In the genomic region with DNA sequence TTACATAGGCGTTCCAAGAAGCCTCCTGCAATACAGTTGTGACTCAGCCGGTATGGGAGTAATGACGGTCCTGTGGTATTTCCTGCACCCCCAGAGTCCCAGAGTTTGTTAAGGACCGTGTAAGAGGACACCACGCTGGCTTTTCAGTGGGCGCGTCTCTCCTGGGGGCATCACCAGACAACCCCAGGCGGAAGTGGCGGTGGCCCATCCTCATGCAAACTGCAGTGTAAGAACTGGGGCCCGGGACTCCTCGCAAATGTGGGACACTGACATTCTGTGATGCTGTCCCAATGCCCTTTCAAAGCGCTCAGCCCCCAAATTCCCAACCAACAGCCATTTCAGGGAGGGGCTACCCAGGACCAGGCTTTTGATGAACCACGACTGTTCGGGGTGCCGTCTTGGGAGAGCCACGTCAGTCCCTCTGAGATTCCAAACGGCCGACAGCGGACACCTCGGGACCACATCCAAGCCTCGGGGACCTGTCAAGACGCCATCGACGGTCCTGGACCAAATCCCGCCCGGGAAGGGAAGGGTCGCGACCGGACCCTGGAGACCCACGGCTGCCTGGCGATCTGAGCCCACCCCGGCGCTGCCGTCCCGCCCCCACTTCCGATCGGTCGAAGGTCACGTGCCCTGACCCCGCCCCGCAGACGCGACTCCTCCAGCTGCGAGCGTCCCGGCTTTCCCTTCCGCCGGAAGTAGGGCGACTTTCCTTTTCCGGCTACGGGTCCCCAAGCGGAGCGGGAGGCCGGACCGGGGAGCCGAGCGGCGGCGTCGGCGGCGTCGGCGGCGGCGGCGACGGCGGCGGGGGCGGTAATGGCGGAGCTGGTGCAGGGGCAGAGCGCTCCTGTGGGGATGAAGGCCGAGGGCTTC, we compare ENCODE assay signal across 8 cellular contexts. TPM values are rescaled to one million over a fixed set of nuclear protein-coding genes. Genes with fewer than 3 reads are reported as not detected.
DNase-seq lines count a peak whose midpoint lies in the region; ATAC-seq and TF ChIP-seq lines count a peak whose summit lies in the region.

A gene with protein sequence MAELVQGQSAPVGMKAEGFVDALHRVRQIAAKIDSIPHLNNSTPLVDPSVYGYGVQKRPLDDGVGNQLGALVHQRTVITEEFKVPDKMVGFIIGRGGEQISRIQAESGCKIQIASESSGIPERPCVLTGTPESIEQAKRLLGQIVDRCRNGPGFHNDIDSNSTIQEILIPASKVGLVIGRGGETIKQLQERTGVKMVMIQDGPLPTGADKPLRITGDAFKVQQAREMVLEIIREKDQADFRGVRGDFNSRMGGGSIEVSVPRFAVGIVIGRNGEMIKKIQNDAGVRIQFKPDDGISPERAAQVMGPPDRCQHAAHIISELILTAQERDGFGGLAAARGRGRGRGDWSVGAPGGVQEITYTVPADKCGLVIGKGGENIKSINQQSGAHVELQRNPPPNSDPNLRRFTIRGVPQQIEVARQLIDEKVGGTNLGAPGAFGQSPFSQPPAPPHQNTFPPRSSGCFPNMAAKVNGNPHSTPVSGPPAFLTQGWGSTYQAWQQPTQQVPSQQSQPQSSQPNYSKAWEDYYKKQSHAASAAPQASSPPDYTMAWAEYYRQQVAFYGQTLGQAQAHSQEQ (plus strand): TSS at position 713 of the 873 bp plus-strand sequence. CDS start 104 bp downstream, at position 817.

- peak within 1 kb of the TSS; percentile 80 for H3K4me3 ChIP-seq in AG09309 (ENCODE audit: control insufficient read depth, low read depth, low read length)

- peak; percentile 44 for DNase-seq in AG09309 (ENCODE audit: low read depth)
- DNase-seq in NCI-H460 (ENCODE audit: extremely low read depth, low read depth), result peak; percentile 89
- DNase-seq in activated CD4-positive, alpha-beta T cell treated with anti-CD3 and anti-CD28 coated beads for 1 hour, result peak; percentile 79
- DNase-seq in cerebellum (ENCODE audit: low spot score), result peak; percentile 95
- peak; percentile 76 for DNase-seq in kidney glomerular epithelial cell (lab: John Stamatoyannopoulos, UW)
- peak; percentile 84 to 90 for DNase-seq in stimulated activated CD4-positive, alpha-beta T cell treated with anti-CD3 and anti-CD28 coated beads, Interleukin-15, amount 100 ng/mL, for 48 hours (ENCODE audit: low read depth in 2 of 2)

- TF ChIP-seq CTCF in AG09309 (IDR thresholded peaks at IDR 0.05; ENCODE audit: control insufficient read depth, insufficient read depth, low read depth, low read length, missing control alignments), result no peak

- ATAC-seq in GM19035 (IDR thresholded peaks at IDR 0.05; ENCODE audit: unreplicated experiment) (peak; percentile 89), HG03378 (IDR thresholded peaks at IDR 0.05; ENCODE audit: unreplicated experiment) (peak; percentile 62)

RNA-seq across cellular contexts. Expression of the gene that starts here (rescaled TPM):
- 54.7 and 57.3 TPM in 2 replicates for total RNA-seq in NCI-H460 (2014; rRNA removed; shearing (Covaris generic))
- polyA plus RNA-seq in NCI-H460 (2014; cell fraction: nucleus; rRNA removed), result 46.2 and 72.1 TPM in 2 replicates
- 56.0 TPM for total RNA-seq in cerebellum

Comparison
In these comparisons a context has a peak if more than half of its experiments do, and no peak if none do; other contexts are left out.
1. Peak in every context shown above with its lines: DNase-seq, ATAC-seq and H3K4me3 ChIP-seq.
2. DNase-seq: peak in every context shown above with its lines; median percentile 95 in cerebellum; 89 in NCI-H460; 87 in stimulated activated CD4-positive, alpha-beta T cell treated with anti-CD3 and anti-CD28 coated beads, Interleukin-15, amount 100 ng/mL, for 48 hours; 79 in activated CD4-positive, alpha-beta T cell treated with anti-CD3 and anti-CD28 coated beads for 1 hour; 76 in kidney glomerular epithelial cell; 44 in AG09309.